Comparison of ENCODE assay signal across 8 cellular contexts in genomic region chr18:3449702-3450357, GRCh38. TPM values are rescaled to one million over a fixed set of nuclear protein-coding genes. Genes with fewer than 3 reads are reported as not detected.
A peak's percentile ranks its signal among the peaks of the same experiment; 100 is the strongest.
DNase-seq lines count a peak whose midpoint lies in the region; ATAC-seq and TF ChIP-seq lines count a peak whose summit lies in the region.

TGIF1 (plus strand) TSS chr18:3450172; CDS start chr18:3450490, 318 bp downstream.

- H3K4me1 Mint-ChIP-seq in activated B cell treated with CpG ODN at 0.5 μM for 24 hours, result peaks cover 50% of the 10 kb centered on the region

- POLR2A ChIA-PET in activated B cell treated with CpG ODN at 0.5 μM for 24 hours (lab: Charles Lee), result interaction anchor here (0.8 to 10.3 kb wide), 28 partner anchors 8 to 272 kb away, joined by 3 to 432 read pairs (median 8); partner anchors contain the start of gene MYL12A

- peak within 1 kb of the TSS; percentile 77 for H3K4me3 ChIP-seq in coronary artery

- H3K4me3 Mint-ChIP-seq in activated B cell treated with CpG ODN at 0.5 μM for 24 hours, result peak within 1 kb of the TSS; percentile 96

- TF ChIP-seq CTCF in activated B cell treated with CpG ODN at 0.5 μM for 24 hours (IDR thresholded peaks at IDR 0.05), result no peak
- TF ChIP-seq CTCF in coronary artery (IDR thresholded peaks at IDR 0.05), result no peak

- no peaks in the 10 kb centered on the region for H3K27me3 Mint-ChIP-seq in activated B cell treated with CpG ODN at 0.5 μM for 24 hours

- intact Hi-C loops in activated B cell treated with CpG ODN at 0.5 μM for 24 hours (cut with micrococcal nuclease), result loop anchor here (2.0 to 5.0 kb wide), 8 partner anchors 45 to 808 kb away; partner anchors contain the start of genes EMILIN2, LPIN2, MYL12B and SMCHD1

- H3K27ac ChIP-seq in coronary artery, result peak within 1 kb of the TSS; percentile 97

- ATAC-seq in activated B cell treated with CpG ODN at 0.5 μM for 24 hours (ENCODE audit: low read depth) (peak; percentile 9), HG02973 (IDR thresholded peaks at IDR 0.05; ENCODE audit: unreplicated experiment) (no peak)

- peaks cover 38% of the 10 kb centered on the region for H3K36me3 Mint-ChIP-seq in activated B cell treated with CpG ODN at 0.5 μM for 24 hours (ENCODE audit: low read depth)

- DNase-seq in NCI-H1694 treated with DMSO at 0.1 percent for 48 hours (lab: John Stamatoyannopoulos, UW), result peak; percentile 47
- no peak for DNase-seq in NCI-H1694 (lab: John Stamatoyannopoulos, UW)
- DNase-seq in NCI-H1092 (lab: John Stamatoyannopoulos, UW), result peak; percentile 29
- peak; percentile 69 for DNase-seq in activated B cell treated with CpG ODN at 0.5 μM for 24 hours
- DNase-seq in coronary artery (ENCODE audit: low spot score), result peak; percentile 91
- DNase-seq in kidney tubule cell (ENCODE audit: low spot score), result peak; percentile 90
- peak; percentile 22 to 31 for DNase-seq in stimulated activated CD4-positive, alpha-beta T cell treated with anti-CD3 and anti-CD28 coated beads, Interleukin-15, amount 100 ng/mL, for 1 hour (ENCODE audit: low read depth in 1 of 2, low spot score in 1 of 2)

- CTCF ChIA-PET in activated B cell treated with CpG ODN at 0.5 μM for 24 hours (lab: Charles Lee), result interaction anchor here (0.6 to 1.3 kb wide), 4 partner anchors 127 to 147 kb away, joined by 3 read pairs; no protein-coding TSS in a partner anchor

- H3K27ac Mint-ChIP-seq in activated B cell treated with CpG ODN at 0.5 μM for 24 hours, result peak within 1 kb of the TSS; percentile 100

- H3K9me3 Mint-ChIP-seq in activated B cell treated with CpG ODN at 0.5 μM for 24 hours, result no peaks in the 10 kb centered on the region

RNA-seq across cellular contexts. Expression of gene TGIF1, which starts in this region (rescaled TPM):
- total RNA-seq in activated B cell treated with CpG ODN at 0.5 μM for 24 hours, result 76.3 and 90.3 TPM in 2 replicates
